ENCODE assay signal across 27 cellular contexts in the genomic region with DNA sequence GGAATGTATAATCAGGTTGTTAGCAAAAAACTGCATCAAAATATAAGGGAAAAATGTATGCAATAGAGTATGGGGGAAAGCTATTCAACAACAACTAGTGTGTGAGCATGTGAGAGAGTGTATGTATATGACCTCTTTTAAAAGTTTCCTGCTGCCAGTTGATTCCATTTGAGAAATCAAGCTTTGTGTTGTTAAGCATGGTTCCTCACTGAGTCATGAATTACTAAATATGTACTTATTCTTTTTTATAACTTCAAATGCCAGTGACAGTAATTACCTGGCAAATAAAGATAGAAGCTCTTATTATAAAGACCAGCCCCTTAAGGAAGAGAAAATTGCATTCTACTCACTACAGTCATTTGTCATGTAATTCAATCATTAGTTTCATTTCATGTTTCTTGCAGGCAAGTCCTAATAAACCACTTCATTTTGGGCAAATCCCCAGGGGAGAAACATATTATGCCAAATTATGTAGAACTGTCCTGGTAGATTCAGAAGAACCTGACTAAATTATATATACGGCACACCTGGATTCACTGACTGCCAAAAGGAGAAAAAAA. TPM values are rescaled to one million over a fixed set of nuclear protein-coding genes. Genes with fewer than 3 reads are reported as not detected.
DNase-seq lines count a peak whose midpoint lies in the region; ATAC-seq, FAIRE-seq and TF ChIP-seq lines count a peak whose summit lies in the region.
"Had no signal": no experiment of that assay in that cellular context is flagged by ENCODE, and none has a peak within 500 bp of the region (broad histone marks: within the 10 kb centered on the region; RNA-seq: fewer than 3 reads in every experiment).

No MANE protein-coding gene starts in this region.

- no peaks in the 10 kb centered on the region for H4K20me1 ChIP-seq in astrocyte (ENCODE audit: insufficient read depth, low read length)

- H3K4me3 Mint-ChIP-seq in MCF 10A (ENCODE audit: unreplicated experiment): peak overlapping the region; percentile 25
- H3K4me3 Mint-ChIP-seq in astrocyte (ENCODE audit: unreplicated experiment): no peak overlapping the region
- no peak overlapping the region for H3K4me3 Mint-ChIP-seq in stimulated activated naive B cell treated with anti-CD40 and anti-IgM and Interleukin-4, amounts not matched to agents 10 μg/mL and 1 μg/mL and 100 μg/mL, for 72 hours
- H3K4me3 Mint-ChIP-seq in CD8-positive, alpha-beta memory T cell: no peak overlapping the region
- H3K4me3 Mint-ChIP-seq: activated CD4-positive, alpha-beta T cell treated with anti-CD3 and anti-CD28 coated beads, Interleukin-2, amount 10 ng/mL, durations not matched to agents 24 days and 14 days; activated naive CD4-positive, alpha-beta T cell treated with anti-CD3 and anti-CD28 coated beads for 36 hours; activated T-cell treated with anti-CD3 and anti-CD28 coated beads, Interleukin-2, amount 50 U/mL, for 72 hours; CD8-positive, alpha-beta T cell had no signal

- H3K4me2 ChIP-seq in astrocyte (ENCODE audit: low read length): no peak overlapping the region
- H3K4me2 ChIP-seq: A549, SK-N-SH, smooth muscle cell had no signal

- TF ChIP-seq CTCF in MCF 10A (IDR thresholded peaks at IDR 0.05; ENCODE audit: unreplicated experiment): no peak
- no peak for TF ChIP-seq CTCF in breast epithelium (IDR thresholded peaks at IDR 0.05)
- no peak for TF ChIP-seq CTCF in astrocyte (IDR thresholded peaks at IDR 0.05; ENCODE audit: insufficient read depth, low read depth, low read length)
- no peak for TF ChIP-seq CTCF in testis (IDR thresholded peaks at IDR 0.05)

- no peak overlapping the region for H3K9ac ChIP-seq in astrocyte (ENCODE audit: low read length)
- H3K9ac ChIP-seq: SK-N-SH had no signal

- H3K36me3 Mint-ChIP-seq in MCF 10A (ENCODE audit: insufficient read depth, unreplicated experiment) (no peaks in the 10 kb centered on the region), astrocyte (ENCODE audit: low read depth, unreplicated experiment) (no peaks in the 10 kb centered on the region)
- H3K36me3 Mint-ChIP-seq in stimulated activated naive B cell treated with anti-CD40 and anti-IgM and Interleukin-4, amounts not matched to agents 10 μg/mL and 1 μg/mL and 100 μg/mL, for 72 hours: peaks cover 19 to 54% of the 10 kb centered on the region in 2 donors
- H3K36me3 Mint-ChIP-seq in CD8-positive, alpha-beta memory T cell: peaks cover 17 to 82% (median 33%) of the 10 kb centered on the region in 3 donors

- ATAC-seq in stimulated activated naive B cell treated with anti-CD40 and anti-IgM and Interleukin-4, amounts not matched to agents 10 μg/mL and 1 μg/mL and 100 μg/mL, for 72 hours (replicated peaks): peak; percentile 53 to 62
- ATAC-seq: A549; activated T-cell treated with anti-CD3 and anti-CD28 coated beads, Interleukin-2, amount 50 U/mL, for 72 hours; CD8-positive, alpha-beta T cell had no signal

- H3K36me3 ChIP-seq in breast epithelium: no peaks in the 10 kb centered on the region
- no peaks in the 10 kb centered on the region for H3K36me3 ChIP-seq in astrocyte (ENCODE audit: insufficient read depth, low read length)
- H3K36me3 ChIP-seq in testis (ENCODE audit: low read depth, missing control alignments): no peaks in the 10 kb centered on the region
- no peaks in the 10 kb centered on the region for H3K36me3 ChIP-seq in CD8-positive, alpha-beta memory T cell (ENCODE audit: insufficient read depth, low read length)
- H3K36me3 ChIP-seq: thoracic aorta had no signal

- intact Hi-C loops in MCF 10A (cut with micrococcal nuclease): no loop called here
- intact Hi-C loops in breast epithelium (cut with DNase I; ENCODE audit: low total_unique reads): no loop called here
- intact Hi-C loops in testis (cut with DNase I; ENCODE audit: low total_unique reads): no loop called here

- H3K4me1 Mint-ChIP-seq in MCF 10A (ENCODE audit: insufficient read depth, unreplicated experiment) (peaks cover 26% of the 10 kb centered on the region), astrocyte (ENCODE audit: low read depth, unreplicated experiment) (peaks cover 5% of the 10 kb centered on the region)
- H3K4me1 Mint-ChIP-seq in stimulated activated naive B cell treated with anti-CD40 and anti-IgM and Interleukin-4, amounts not matched to agents 10 μg/mL and 1 μg/mL and 100 μg/mL, for 72 hours: peaks cover 23 to 46% of the 10 kb centered on the region in 2 donors
- peaks cover 6 to 14% (median 11%) of the 10 kb centered on the region in 3 donors for H3K4me1 Mint-ChIP-seq in CD8-positive, alpha-beta memory T cell

- H3K79me2 ChIP-seq in astrocyte (ENCODE audit: insufficient read depth, low read length): no peaks in the 10 kb centered on the region

- POLR2A ChIA-PET in MCF 10A (lab: Yijun Ruan, JAX): interaction anchor here (0.8 to 4.5 kb wide), 9 partner anchors 14 to 168 kb away, joined by 3 to 31 read pairs (median 4); a partner anchor contains a TSS
- POLR2A ChIA-PET in CD8-positive, alpha-beta memory T cell (lab: Charles Lee): no interaction called here

- DNase-seq in MCF 10A (ENCODE audit: unreplicated experiment): peak; percentile 29
- no peak for DNase-seq in breast epithelium (ENCODE audit: low spot score in 2 of 2)
- DNase-seq in astrocyte (ENCODE audit: low read depth): peak; percentile 2
- DNase-seq in iris pigment epithelial cell (ENCODE audit: low read depth): peak; percentile 26
- no peak for DNase-seq in stimulated activated naive B cell treated with anti-CD40 and anti-IgM and Interleukin-4, amounts not matched to agents 10 μg/mL and 1 μg/mL and 100 μg/mL, for 72 hours
- no peak for DNase-seq in testis
- DNase-seq in CD8-positive, alpha-beta memory T cell: no peak
- no peak for DNase-seq in NCI-H748 (lab: John Stamatoyannopoulos, UW; ENCODE audit: unreplicated experiment)
- DNase-seq: activated CD4-positive, alpha-beta T cell treated with anti-CD3 and anti-CD28 coated beads, Interleukin-2, amount 10 ng/mL, durations not matched to agents 24 days and 14 days; activated naive CD4-positive, alpha-beta T cell treated with anti-CD3 and anti-CD28 coated beads for 36 hours; activated T-cell treated with anti-CD3 and anti-CD28 coated beads, Interleukin-2, amount 50 U/mL, for 72 hours; amygdala; CD8-positive, alpha-beta T cell; dorsolateral prefrontal cortex; GDM1; HCEC 1CT; NCI-H1092 treated with DMSO at 0.1 percent for 48 hours; NCI-H2171; NCI-H524 treated with DMSO at 0.1 percent for 48 hours; SK-N-SH; stimulated activated CD4-positive, alpha-beta T cell treated with anti-CD3 and anti-CD28 coated beads, Interleukin-2, amount 100 ng/mL, for 24 hours; stimulated activated naive CD4-positive, alpha-beta T cell had no signal

- no TSS peak for BruUV-seq in MCF 10A (replicated peaks; lab: Mats Ljungman, UMichigan)

- CTCF ChIA-PET in MCF 10A (lab: Yijun Ruan, JAX): interaction anchor here (0.7 to 2.8 kb wide), 10 partner anchors 8 to 816 kb away, joined by 3 to 13 read pairs (median 4); a partner anchor contains a TSS
- CTCF ChIA-PET in CD8-positive, alpha-beta memory T cell (lab: Charles Lee): no interaction called here

- H3K9me3 Mint-ChIP-seq in MCF 10A (ENCODE audit: unreplicated experiment) (no peaks in the 10 kb centered on the region), astrocyte (ENCODE audit: unreplicated experiment) (no peaks in the 10 kb centered on the region)
- H3K9me3 Mint-ChIP-seq in stimulated activated naive B cell treated with anti-CD40 and anti-IgM and Interleukin-4, amounts not matched to agents 10 μg/mL and 1 μg/mL and 100 μg/mL, for 72 hours: no peaks in the 10 kb centered on the region
- H3K9me3 Mint-ChIP-seq in CD8-positive, alpha-beta memory T cell: no peaks in the 10 kb centered on the region
- H3K9me3 Mint-ChIP-seq: activated CD4-positive, alpha-beta T cell treated with anti-CD3 and anti-CD28 coated beads, Interleukin-2, amount 10 ng/mL, durations not matched to agents 24 days and 14 days; activated naive CD4-positive, alpha-beta T cell treated with anti-CD3 and anti-CD28 coated beads for 36 hours; activated T-cell treated with anti-CD3 and anti-CD28 coated beads, Interleukin-2, amount 50 U/mL, for 72 hours; CD8-positive, alpha-beta T cell had no signal

- H3K27me3 ChIP-seq in breast epithelium (no peaks in the 10 kb centered on the region), astrocyte (ENCODE audit: insufficient read depth, low read length) (no peaks in the 10 kb centered on the region), testis (no peaks in the 10 kb centered on the region)
- no peaks in the 10 kb centered on the region for H3K27me3 ChIP-seq in CD8-positive, alpha-beta memory T cell (ENCODE audit: insufficient read depth, low read length, poor library complexity, severe bottlenecking)
- H3K27me3 ChIP-seq: dorsolateral prefrontal cortex, vagina had no signal

- 86 to 100% methylated on average over 1 of the region's 1 CpG for WGBS in testis, 2 donors

- H3K27me3 Mint-ChIP-seq in MCF 10A (ENCODE audit: insufficient read depth, unreplicated experiment): no peaks in the 10 kb centered on the region
- H3K27me3 Mint-ChIP-seq in astrocyte (ENCODE audit: low read depth, unreplicated experiment): no peaks in the 10 kb centered on the region
- no peaks in the 10 kb centered on the region for H3K27me3 Mint-ChIP-seq in stimulated activated naive B cell treated with anti-CD40 and anti-IgM and Interleukin-4, amounts not matched to agents 10 μg/mL and 1 μg/mL and 100 μg/mL, for 72 hours
- no peaks in the 10 kb centered on the region for H3K27me3 Mint-ChIP-seq in CD8-positive, alpha-beta memory T cell
- H3K27me3 Mint-ChIP-seq: activated CD4-positive, alpha-beta T cell treated with anti-CD3 and anti-CD28 coated beads, Interleukin-2, amount 10 ng/mL, durations not matched to agents 24 days and 14 days had no signal

- no peak overlapping the region for H2AFZ ChIP-seq in astrocyte (ENCODE audit: low read depth, low read length)

- H3K4me3 ChIP-seq in breast epithelium: no peak overlapping the region
- H3K4me3 ChIP-seq in astrocyte (ENCODE audit: insufficient read depth, low read depth, low read length): no peak overlapping the region
- no peak overlapping the region for H3K4me3 ChIP-seq in testis
- no peak overlapping the region for H3K4me3 ChIP-seq in CD8-positive, alpha-beta memory T cell (ENCODE audit: low read length)
- H3K4me3 ChIP-seq: A549, dorsolateral prefrontal cortex, smooth muscle cell, thoracic aorta, vagina had no signal

- FAIRE-seq in astrocyte (lab: Jason Lieb, UNC): no peak
- FAIRE-seq: A549, endothelial cell of umbilical vein had no signal

- H3K27ac Mint-ChIP-seq in MCF 10A (ENCODE audit: low read depth, unreplicated experiment) (peak overlapping the region; percentile 27), astrocyte (ENCODE audit: unreplicated experiment) (no peak overlapping the region)
- H3K27ac Mint-ChIP-seq in stimulated activated naive B cell treated with anti-CD40 and anti-IgM and Interleukin-4, amounts not matched to agents 10 μg/mL and 1 μg/mL and 100 μg/mL, for 72 hours: peak overlapping the region; percentile 81
- no peak overlapping the region for H3K27ac Mint-ChIP-seq in CD8-positive, alpha-beta memory T cell
- H3K27ac Mint-ChIP-seq: activated CD4-positive, alpha-beta T cell treated with anti-CD3 and anti-CD28 coated beads, Interleukin-2, amount 10 ng/mL, durations not matched to agents 24 days and 14 days; activated naive CD4-positive, alpha-beta T cell treated with anti-CD3 and anti-CD28 coated beads for 36 hours; activated T-cell treated with anti-CD3 and anti-CD28 coated beads, Interleukin-2, amount 50 U/mL, for 72 hours; CD8-positive, alpha-beta T cell had no signal

- TF ChIP-seq POLR2A in breast epithelium (IDR thresholded peaks at IDR 0.05) (no peak), testis (IDR thresholded peaks at IDR 0.05) (no peak)

- H3K27ac ChIP-seq in breast epithelium: no peak overlapping the region
- H3K27ac ChIP-seq in astrocyte (ENCODE audit: low read depth, low read length): no peak overlapping the region
- no peak overlapping the region for H3K27ac ChIP-seq in testis
- H3K27ac ChIP-seq in CD8-positive, alpha-beta memory T cell (ENCODE audit: low read depth, low read length): no peak overlapping the region
- H3K27ac ChIP-seq: A549, thoracic aorta, vagina had no signal

- H3K4me1 ChIP-seq in breast epithelium: no peaks in the 10 kb centered on the region
- peaks cover 2% of the 10 kb centered on the region for H3K4me1 ChIP-seq in astrocyte (ENCODE audit: insufficient read depth, low read length)
- H3K4me1 ChIP-seq in testis: no peaks in the 10 kb centered on the region
- H3K4me1 ChIP-seq in CD8-positive, alpha-beta memory T cell (ENCODE audit: insufficient read depth, low read length): no peaks in the 10 kb centered on the region
- H3K4me1 ChIP-seq: A549, vagina had no signal

- H3K9me3 ChIP-seq in breast epithelium (no peaks in the 10 kb centered on the region), astrocyte (ENCODE audit: insufficient read depth, low read depth, low read length) (no peaks in the 10 kb centered on the region), testis (no peaks in the 10 kb centered on the region)
- H3K9me3 ChIP-seq in CD8-positive, alpha-beta memory T cell (ENCODE audit: low read length): no peaks in the 10 kb centered on the region
- H3K9me3 ChIP-seq: A549, SK-N-SH, thoracic aorta, vagina had no signal

RNA-seq across cellular contexts. Expression of a gene that starts 19.2 kb away (rescaled TPM):
- 4.8 and 5.4 TPM in 2 replicates for total RNA-seq in MCF 10A (2022)
- total RNA-seq in breast epithelium: 10 to 100 TPM; 16.4 to 45.8 (median 25.0) TPM
- total RNA-seq in astrocyte: 0.77 and 1.5 TPM in 2 replicates
- total RNA-seq in testis: 10 to 100 TPM in 1 of 2 donors, 1 to 10 TPM in 1; 5.5 to 13.0 TPM
- 5.3 TPM for polyA plus RNA-seq in testis (ENCODE audit: insufficient read depth, low read depth, low replicate concordance)
- 1 to 10 TPM; 4.9 to 5.5 TPM for total RNA-seq in CD8-positive, alpha-beta memory T cell
- polyA plus RNA-seq in CD8-positive, alpha-beta memory T cell: 6.1 TPM
- total RNA-seq: endothelial cell of umbilical vein had no signal
- polyA plus RNA-seq: endothelial cell of umbilical vein, SK-N-SH had no signal

Comparison
In these comparisons a context has a peak if more than half of its experiments do, and no peak if none do; other contexts are left out.
1. DNase-seq: peak in MCF 10A (single experiment), astrocyte (single experiment) and iris pigment epithelial cell (single experiment); none in breast epithelium (0 of 2), stimulated activated naive B cell treated with anti-CD40 and anti-IgM and Interleukin-4, amounts not matched to agents 10 μg/mL and 1 μg/mL and 100 μg/mL, for 72 hours (single experiment), testis (single experiment), CD8-positive, alpha-beta memory T cell (0 of 5) and NCI-H748 (single experiment).
2. H3K27ac Mint-ChIP-seq: peak in MCF 10A (single experiment) and stimulated activated naive B cell treated with anti-CD40 and anti-IgM and Interleukin-4, amounts not matched to agents 10 μg/mL and 1 μg/mL and 100 μg/mL, for 72 hours (single experiment); none in astrocyte (single experiment) and CD8-positive, alpha-beta memory T cell (0 of 8).